In the genomic region with DNA sequence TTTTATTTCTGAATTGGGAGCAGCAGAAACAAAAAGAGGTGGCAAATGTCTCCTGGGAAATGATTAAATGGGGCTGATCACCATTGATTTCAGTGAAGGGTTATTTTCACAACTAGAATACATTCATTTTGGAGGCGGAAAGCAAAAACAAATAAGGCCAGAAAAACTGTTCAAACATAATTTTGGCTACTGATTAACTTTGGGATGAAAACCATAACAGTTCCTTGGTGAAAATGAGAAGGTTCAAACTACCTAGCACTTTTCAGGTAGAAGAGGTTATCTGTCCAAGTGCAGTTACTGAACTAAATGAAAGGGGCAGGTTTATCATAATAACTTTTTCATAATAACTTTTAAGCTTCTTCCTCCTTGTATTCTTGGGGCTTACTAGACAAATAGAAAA, we compare ENCODE assay signal across 32 cellular contexts.
"Had no signal": no experiment of that assay in that cellular context is flagged by ENCODE, and none has a peak within 500 bp of the region (broad histone marks: within the 10 kb centered on the region; RNA-seq: fewer than 3 reads in every experiment).

No MANE protein-coding gene starts in this region.

- H3K36me3 Mint-ChIP-seq: activated naive CD8-positive, alpha-beta T cell; natural killer cell; stimulated activated effector memory CD8-positive, alpha-beta T cell treated with anti-CD3 and anti-CD28 coated beads, Interleukin-12 subunit alpha, Interleukin-12 subunit beta, amount 100 ng/mL, for 72 hours had no signal

- H3K9me3 ChIP-seq: body of pancreas, colonic mucosa, gastroesophageal sphincter, lower lobe of right lung, prostate gland, thyroid gland, upper lobe of right lung had no signal

- H3K27ac Mint-ChIP-seq: activated naive CD8-positive, alpha-beta T cell; natural killer cell; stimulated activated effector memory CD8-positive, alpha-beta T cell treated with anti-CD3 and anti-CD28 coated beads, Interleukin-12 subunit alpha, Interleukin-12 subunit beta, amount 100 ng/mL, for 72 hours; stimulated activated naive CD8-positive, alpha-beta T cell treated with anti-CD3 and anti-CD28 coated beads, Interleukin-15, Interleukin-2, amounts not matched to agents 100 ng/mL and 50 ng/mL, for 24 hours; T-helper 17 cell had no signal

- H3K4me1 ChIP-seq: colonic mucosa, gastroesophageal sphincter, prostate gland, upper lobe of right lung had no signal

- H3K4me1 Mint-ChIP-seq: natural killer cell; stimulated activated effector memory CD8-positive, alpha-beta T cell treated with anti-CD3 and anti-CD28 coated beads, Interleukin-12 subunit alpha, Interleukin-12 subunit beta, amount 100 ng/mL, for 72 hours; T-helper 17 cell had no signal

- H3K4me3 ChIP-seq: body of pancreas, colonic mucosa, gastroesophageal sphincter, lower lobe of right lung, prostate gland, skin epidermis, thyroid gland, upper lobe of right lung had no signal

- H3K27me3 Mint-ChIP-seq: activated naive CD8-positive, alpha-beta T cell; stimulated activated naive CD8-positive, alpha-beta T cell treated with anti-CD3 and anti-CD28 coated beads, Interleukin-15, Interleukin-2, amounts not matched to agents 100 ng/mL and 50 ng/mL, for 24 hours; T-helper 17 cell had no signal

- H3K4me3 Mint-ChIP-seq: activated naive CD8-positive, alpha-beta T cell; natural killer cell; stimulated activated effector memory CD8-positive, alpha-beta T cell treated with anti-CD3 and anti-CD28 coated beads, Interleukin-12 subunit alpha, Interleukin-12 subunit beta, amount 100 ng/mL, for 72 hours; stimulated activated naive CD8-positive, alpha-beta T cell treated with anti-CD3 and anti-CD28 coated beads, Interleukin-15, Interleukin-2, amounts not matched to agents 100 ng/mL and 50 ng/mL, for 24 hours; T-helper 17 cell had no signal

- FAIRE-seq: kidney had no signal

- DNase-seq: activated CD4-positive, alpha-beta T cell treated with anti-CD3 and anti-CD28 coated beads for 48 hours; activated CD4-positive, alpha-beta T cell treated with anti-CD3 and anti-CD28 coated beads, Interleukin-2, amount 50 U/mL, for 48 hours; activated CD8-positive, alpha-beta memory T cell treated with anti-CD3 and anti-CD28 coated beads for 24 hours; activated effector memory CD4-positive, alpha-beta T cell treated with Interleukin-2 at 50 U/mL for 16 hours; activated naive CD4-positive, alpha-beta T cell treated with Interleukin-2 at 50 U/mL for 16 hours; anterior cingulate cortex; body of pancreas; cerebellar nuclear complex; colonic mucosa; effector CD8-positive, alpha-beta T cell; erythroblast; hippocampal formation; kidney; lower lobe of right lung; mesenchymal stem cell; natural killer cell; retina; stimulated activated CD4-positive, alpha-beta T cell treated with anti-CD3 and anti-CD28 coated beads, Interleukin-4, amount 100 ng/mL, for 24 hours; substantia nigra; T-helper 17 cell; T1000; thyroid gland; upper lobe of right lung; WERI-Rb-1 had no signal

- H3K27ac ChIP-seq: body of pancreas, colonic mucosa, gastroesophageal sphincter, lower lobe of right lung, prostate gland, skin epidermis, thyroid gland, upper lobe of right lung, WERI-Rb-1 had no signal

- H3K36me3 ChIP-seq: colonic mucosa, gastroesophageal sphincter, lower lobe of right lung, prostate gland, thyroid gland, upper lobe of right lung, WERI-Rb-1 had no signal

- H3K27me3 ChIP-seq: body of pancreas, colonic mucosa, gastroesophageal sphincter, thyroid gland, upper lobe of right lung had no signal

- ATAC-seq: activated CD4-positive, CD25-positive, alpha-beta regulatory T cell treated with anti-CD3 and anti-CD28 coated beads, Interleukin-2, amount 50 U/mL, for 24 hours; body of pancreas; gastroesophageal sphincter; lower lobe of right lung; natural killer cell; sciatic nerve; stimulated activated effector memory CD8-positive, alpha-beta T cell treated with anti-CD3 and anti-CD28 coated beads, Interleukin-12 subunit alpha, Interleukin-12 subunit beta, amount 100 ng/mL, for 72 hours; T-helper 17 cell; upper lobe of right lung had no signal
